Comparison of ENCODE assay signal across 31 cellular contexts in the genomic region with DNA sequence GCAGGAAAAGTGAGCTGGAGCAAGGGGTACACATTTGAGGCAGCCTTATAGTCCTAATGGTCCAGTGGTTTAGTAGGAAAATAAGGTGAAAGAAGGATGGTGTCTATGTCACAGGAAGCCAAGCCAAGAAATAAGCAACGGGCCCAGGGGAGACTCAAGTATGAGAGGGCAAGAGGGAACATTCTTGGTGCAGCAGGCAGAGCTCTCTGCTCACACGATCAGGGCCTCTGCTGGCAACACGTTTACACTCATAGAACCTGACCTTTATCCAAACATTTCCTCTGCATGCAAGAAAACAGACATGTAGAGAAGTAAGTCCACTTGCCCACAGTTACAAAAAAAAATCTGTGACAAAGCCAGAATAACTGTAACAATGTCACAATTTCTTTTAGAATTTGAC. TPM values are rescaled to one million over a fixed set of nuclear protein-coding genes. Genes with fewer than 3 reads are reported as not detected.
"Had no signal": no experiment of that assay in that cellular context is flagged by ENCODE, and none has a peak within 500 bp of the region (broad histone marks: within the 10 kb centered on the region; RNA-seq: fewer than 3 reads in every experiment).

No MANE protein-coding gene starts in this region.

- DNase-seq: activated CD4-positive, alpha-beta T cell treated with anti-CD3 and anti-CD28 coated beads for 36 hours; activated CD4-positive, CD25-positive, alpha-beta regulatory T cell; activated CD8-positive, alpha-beta T cell treated with anti-CD3 and anti-CD28 coated beads, Interleukin-2, amount 10 ng/mL, durations not matched to agents 7 days and 5 days; activated effector memory CD4-positive, alpha-beta T cell treated with Interleukin-2 at 50 U/mL for 16 hours; activated naive CD4-positive, alpha-beta T cell treated with Interleukin-2 at 50 U/mL for 16 hours; activated T-cell treated with anti-CD3 and anti-CD28 coated beads for 4 hours; adrenal gland; aorta; body of pancreas; endodermal cell; foreskin keratinocyte; heart right ventricle; lower lobe of right lung; mesenchymal stem cell; naive thymus-derived CD8-positive, alpha-beta T cell; posterior cingulate gyrus; right lobe of liver; stimulated activated CD4-positive, alpha-beta T cell treated with anti-CD3 and anti-CD28 coated beads, Interleukin-1b, Interleukin-23, amount 100 ng/mL, for 48 hours; stimulated activated naive CD4-positive, alpha-beta T cell; uterus had no signal

- H3K27ac Mint-ChIP-seq: activated CD4-positive, alpha-beta T cell treated with anti-CD3 and anti-CD28 coated beads for 36 hours; activated CD8-positive, alpha-beta T cell treated with anti-CD3 and anti-CD28 coated beads, Interleukin-2, amount 10 ng/mL, durations not matched to agents 7 days and 5 days; activated naive CD8-positive, alpha-beta T cell; dendritic cell treated with granulocyte-macrophage colony-stimulating factor and Interleukin-4, amounts not matched to agents 40 ng/mL and 50 ng/mL, for 4 days; endodermal cell; naive thymus-derived CD8-positive, alpha-beta T cell; neural progenitor cell had no signal

- H3K4me3 Mint-ChIP-seq: activated CD4-positive, alpha-beta T cell treated with anti-CD3 and anti-CD28 coated beads for 36 hours; activated CD8-positive, alpha-beta T cell treated with anti-CD3 and anti-CD28 coated beads, Interleukin-2, amount 10 ng/mL, durations not matched to agents 7 days and 5 days; activated naive CD8-positive, alpha-beta T cell; dendritic cell treated with granulocyte-macrophage colony-stimulating factor and Interleukin-4, amounts not matched to agents 40 ng/mL and 50 ng/mL, for 4 days; endodermal cell; naive thymus-derived CD8-positive, alpha-beta T cell had no signal

- H3K27me3 Mint-ChIP-seq: activated naive CD8-positive, alpha-beta T cell; dendritic cell treated with granulocyte-macrophage colony-stimulating factor and Interleukin-4, amounts not matched to agents 40 ng/mL and 50 ng/mL, for 4 days had no signal

- H3K27ac ChIP-seq: adrenal gland, body of pancreas, foreskin keratinocyte, heart right ventricle, lower lobe of right lung, neural progenitor cell, right lobe of liver, suprapubic skin, tibial nerve, uterus had no signal

- H3K9me3 ChIP-seq: adrenal gland, body of pancreas, heart right ventricle, lower lobe of right lung, right lobe of liver, suprapubic skin, tibial nerve, uterus had no signal

- H3K4me1 ChIP-seq: adrenal gland, body of pancreas, foreskin keratinocyte, heart right ventricle, lower lobe of right lung, right lobe of liver, suprapubic skin, tibial nerve, uterus had no signal

- H3K4me1 Mint-ChIP-seq: activated CD4-positive, alpha-beta T cell treated with anti-CD3 and anti-CD28 coated beads for 36 hours; naive thymus-derived CD8-positive, alpha-beta T cell had no signal

- H3K27me3 ChIP-seq: adrenal gland, body of pancreas, neural progenitor cell, right lobe of liver, suprapubic skin, tibial nerve, uterus had no signal

- H3K9me3 Mint-ChIP-seq: dendritic cell treated with granulocyte-macrophage colony-stimulating factor and Interleukin-4, amounts not matched to agents 40 ng/mL and 50 ng/mL, for 4 days; endodermal cell; neural progenitor cell had no signal

- H3K4me3 ChIP-seq: adrenal gland, body of pancreas, heart right ventricle, lower lobe of right lung, neural progenitor cell, right lobe of liver, smooth muscle cell, suprapubic skin, tibial nerve, uterus had no signal

- H3K36me3 Mint-ChIP-seq: activated naive CD8-positive, alpha-beta T cell; naive thymus-derived CD8-positive, alpha-beta T cell; neural progenitor cell had no signal

- ATAC-seq: activated CD4-positive, alpha-beta T cell treated with anti-CD3 and anti-CD28 coated beads for 36 hours; activated CD8-positive, alpha-beta T cell treated with anti-CD3 and anti-CD28 coated beads, Interleukin-2, amount 10 ng/mL, durations not matched to agents 7 days and 5 days; body of pancreas; esophagus mucosa; foreskin keratinocyte; naive thymus-derived CD8-positive, alpha-beta T cell; right lobe of liver had no signal

- H3K36me3 ChIP-seq: adrenal gland, heart right ventricle, lower lobe of right lung, neural progenitor cell, right lobe of liver, suprapubic skin, tibial nerve, uterus had no signal

RNA-seq across cellular contexts. Expression of a gene that starts 32.6 kb away (rescaled TPM):
- total RNA-seq: activated CD4-positive, alpha-beta T cell treated with anti-CD3 and anti-CD28 coated beads for 36 hours; activated CD8-positive, alpha-beta T cell treated with anti-CD3 and anti-CD28 coated beads, Interleukin-2, amount 10 ng/mL, durations not matched to agents 7 days and 5 days; adrenal gland; aorta; body of pancreas; cardiac septum; endodermal cell; esophagus mucosa; foreskin keratinocyte; heart right ventricle; kidney epithelial cell; lower lobe of right lung; naive thymus-derived CD8-positive, alpha-beta T cell; omental fat pad; right lobe of liver; smooth muscle cell; suprapubic skin; T-helper 1 cell treated with Interleukin-12 subunit alpha and Interleukin-12 subunit beta and Interleukin-4 antibody, amounts not matched to agents 30 ng/mL and 1 ng/mL, for 36 hours; tibial nerve; uterus had no signal
